ENCODE assay signal across 11 cellular contexts in genomic region chr6:11412011-11412424, GRCh38.
DNase-seq lines count a peak whose midpoint lies in the region; ATAC-seq and TF ChIP-seq lines count a peak whose summit lies in the region.
"Had no signal": no experiment of that assay in that cellular context is flagged by ENCODE, and none has a peak within 500 bp of the region (broad histone marks: within the 10 kb centered on the region; RNA-seq: fewer than 3 reads in every experiment).

No MANE protein-coding gene starts in this region.

- DNase-seq in AG08395 (ENCODE audit: low spot score) (peak; percentile 57), HAP-1 (ENCODE audit: low spot score in 2 of 2) (peak; percentile 47 to 88), foreskin fibroblast (peak; percentile 57 to 81), DMS53 treated with DMSO at 0.1 percent for 48 hours (lab: John Stamatoyannopoulos, UW; ENCODE audit: unreplicated experiment) (no peak), NCI-H1930 (lab: John Stamatoyannopoulos, UW) (no peak)
- no peak for DNase-seq in activated naive CD4-positive, alpha-beta T cell treated with anti-CD3 and anti-CD28 coated beads, Interleukin-2, amount 50 U/mL, for 72 hours (ENCODE audit: low spot score in 2 of 2)
- DNase-seq in stimulated activated CD4-positive, alpha-beta T cell treated with anti-CD3 and anti-CD28 coated beads, Interleukin-2, amount 100 ng/mL, for 48 hours = no peak
- DNase-seq: activated CD4-positive, alpha-beta T cell treated with anti-CD3 and anti-CD28 coated beads, Interleukin-2, amount 50 U/mL, for 4 hours; NCI-H748 treated with DMSO at 0.1 percent for 48 hours had no signal

- no peak for ATAC-seq in activated T-helper 17 cell treated with anti-CD3 and anti-CD28 coated beads, Interleukin-2, amount 50 U/mL, for 72 hours (replicated peaks)
- no peak for ATAC-seq in activated naive CD4-positive, alpha-beta T cell treated with anti-CD3 and anti-CD28 coated beads, Interleukin-2, amount 50 U/mL, for 72 hours

- no peaks in the 10 kb centered on the region for H3K9me3 ChIP-seq in HAP-1

- H3K27me3 ChIP-seq in HAP-1 (ENCODE audit: low read depth) = no peaks in the 10 kb centered on the region

- H3K4me3 Mint-ChIP-seq in activated T-helper 17 cell treated with anti-CD3 and anti-CD28 coated beads, Interleukin-2, amount 50 U/mL, for 72 hours = peak overlapping the region; percentile 73

- peaks cover 43% of the 10 kb centered on the region for H3K4me1 ChIP-seq in HAP-1

- H3K36me3 Mint-ChIP-seq in activated T-helper 17 cell treated with anti-CD3 and anti-CD28 coated beads, Interleukin-2, amount 50 U/mL, for 72 hours (ENCODE audit: low read depth) = peaks cover 5% of the 10 kb centered on the region
- peaks cover 0 to 10% of the 10 kb centered on the region in 2 donors for H3K36me3 Mint-ChIP-seq in activated naive CD4-positive, alpha-beta T cell treated with anti-CD3 and anti-CD28 coated beads, Interleukin-2, amount 50 U/mL, for 72 hours

- H3K4me3 ChIP-seq in HAP-1 = no peak overlapping the region
- H3K4me3 ChIP-seq in foreskin fibroblast (ENCODE audit: low read depth in 1 of 2, low read length in 2 of 2) = no peak overlapping the region

- H3K4me1 Mint-ChIP-seq in activated T-helper 17 cell treated with anti-CD3 and anti-CD28 coated beads, Interleukin-2, amount 50 U/mL, for 72 hours = peaks cover 44% of the 10 kb centered on the region

- no peak for TF ChIP-seq CTCF in foreskin fibroblast (IDR thresholded peaks at IDR 0.05; ENCODE audit: low read depth, low read length)

- in situ Hi-C loops in HAP-1 (cut with MboI; ENCODE audit: low sequenced_read_pairs) = no loop called here

- H3K36me3 ChIP-seq in HAP-1 (replicated peaks) = no peaks in the 10 kb centered on the region

- H3K27me3 Mint-ChIP-seq in activated T-helper 17 cell treated with anti-CD3 and anti-CD28 coated beads, Interleukin-2, amount 50 U/mL, for 72 hours = no peaks in the 10 kb centered on the region
- H3K27me3 Mint-ChIP-seq: IgD-negative memory B cell had no signal

- H3K27ac Mint-ChIP-seq in activated T-helper 17 cell treated with anti-CD3 and anti-CD28 coated beads, Interleukin-2, amount 50 U/mL, for 72 hours = peak overlapping the region; percentile 98
- no peak overlapping the region for H3K27ac Mint-ChIP-seq in activated naive CD4-positive, alpha-beta T cell treated with anti-CD3 and anti-CD28 coated beads, Interleukin-2, amount 50 U/mL, for 72 hours
- H3K27ac Mint-ChIP-seq: IgD-negative memory B cell had no signal

- no peaks in the 10 kb centered on the region for H3K9me3 Mint-ChIP-seq in activated T-helper 17 cell treated with anti-CD3 and anti-CD28 coated beads, Interleukin-2, amount 50 U/mL, for 72 hours
- peaks cover 0 to 10% of the 10 kb centered on the region in 2 donors for H3K9me3 Mint-ChIP-seq in activated naive CD4-positive, alpha-beta T cell treated with anti-CD3 and anti-CD28 coated beads, Interleukin-2, amount 50 U/mL, for 72 hours

Comparison
In these comparisons a context has a peak if more than half of its experiments do, and no peak if none do; other contexts are left out.
1. DNase-seq: peak in AG08395 (single experiment), HAP-1 (2 of 2) and foreskin fibroblast (2 of 2); none in DMS53 treated with DMSO at 0.1 percent for 48 hours (single experiment), activated naive CD4-positive, alpha-beta T cell treated with anti-CD3 and anti-CD28 coated beads, Interleukin-2, amount 50 U/mL, for 72 hours (0 of 2), stimulated activated CD4-positive, alpha-beta T cell treated with anti-CD3 and anti-CD28 coated beads, Interleukin-2, amount 100 ng/mL, for 48 hours (0 of 2) and NCI-H1930 (0 of 2).